Comparison of ENCODE assay signal across 10 cellular contexts in the genomic region with DNA sequence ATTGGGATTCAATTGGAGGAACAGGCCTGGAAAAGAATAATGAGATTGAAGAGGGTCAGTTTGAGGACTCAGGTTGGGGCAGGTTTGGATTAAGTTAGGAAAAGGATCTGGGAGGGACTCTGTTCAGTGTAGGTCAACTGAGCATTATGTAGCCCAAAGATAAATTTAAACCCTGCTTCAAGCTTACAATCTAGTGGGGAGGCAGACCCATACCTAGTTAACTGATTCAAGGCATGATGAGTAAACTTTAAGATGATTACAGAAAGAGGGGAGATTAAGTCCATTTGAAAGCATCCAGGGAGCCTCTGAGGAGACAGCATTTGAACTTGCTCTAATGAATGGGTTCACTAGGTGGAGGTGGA. TPM values are rescaled to one million over a fixed set of nuclear protein-coding genes. Genes with fewer than 3 reads are reported as not detected.
DNase-seq lines count a peak whose midpoint lies in the region; ATAC-seq and TF ChIP-seq lines count a peak whose summit lies in the region.
"Had no signal": no experiment of that assay in that cellular context is flagged by ENCODE, and none has a peak within 500 bp of the region (broad histone marks: within the 10 kb centered on the region; RNA-seq: fewer than 3 reads in every experiment).

No MANE protein-coding gene starts in this region.

- no peaks in the 10 kb centered on the region for H3K27me3 Mint-ChIP-seq in central memory CD8-positive, alpha-beta T cell

- H3K4me1 ChIP-seq in DOHH2 (ENCODE audit: control insufficient read depth, low read length) (peaks cover 75% of the 10 kb centered on the region), MM.1S (ENCODE audit: low read length) (peaks cover 32% of the 10 kb centered on the region), psoas muscle (peaks cover 22% of the 10 kb centered on the region)

- peaks cover 11% of the 10 kb centered on the region for H3F3A ChIP-seq in DOHH2 (ENCODE audit: control insufficient read depth, insufficient read depth)
- peaks cover 15% of the 10 kb centered on the region for H3F3A ChIP-seq in MM.1S (ENCODE audit: insufficient read depth, low read length)

- peaks cover 15% of the 10 kb centered on the region for H3K27me3 ChIP-seq in DOHH2 (ENCODE audit: control insufficient read depth, low read length)
- H3K27me3 ChIP-seq in MM.1S (replicated peaks; ENCODE audit: insufficient read depth, low read length): peaks cover 13% of the 10 kb centered on the region; the same call in 1 of the 2 replicates
- H3K27me3 ChIP-seq in psoas muscle (ENCODE audit: insufficient read depth in 3 of 3, low read length in 2 of 3): no peaks in the 10 kb centered on the region

- peak overlapping the region; percentile 64 for H3K4me3 ChIP-seq in DOHH2 (ENCODE audit: low read length)
- H3K4me3 ChIP-seq in MM.1S (ENCODE audit: low read length): 0 out of 2 replicates have a peak overlapping the region, but pooled peaks have one; percentile 6
- peak overlapping the region; percentile 13 for H3K4me3 ChIP-seq in psoas muscle

- H3K79me2 ChIP-seq in DOHH2 (ENCODE audit: control insufficient read depth, low read length) (no peaks in the 10 kb centered on the region), MM.1S (ENCODE audit: low read length) (no peaks in the 10 kb centered on the region)

- DNase-seq in MM.1S: no peak
- DNase-seq in central memory CD8-positive, alpha-beta T cell (ENCODE audit: low spot score in 2 of 2): no peak
- no peak for DNase-seq in psoas muscle
- DNase-seq in DMS 273 (lab: John Stamatoyannopoulos, UW; ENCODE audit: unreplicated experiment): no peak
- DNase-seq in C1 segment of cervical spinal cord (lab: John Stamatoyannopoulos, UW): no peak
- no peak for DNase-seq in midbrain (lab: John Stamatoyannopoulos, UW)
- DNase-seq: activated CD4-positive, alpha-beta T cell treated with anti-CD3 and anti-CD28 coated beads, Interleukin-2, amount 50 U/mL, for 4 hours had no signal

- no peaks in the 10 kb centered on the region for H4K20me1 ChIP-seq in DOHH2 (ENCODE audit: control insufficient read depth, insufficient read depth, low read depth, low read length)
- H4K20me1 ChIP-seq in MM.1S (ENCODE audit: insufficient read depth, low read length): peaks cover 10% of the 10 kb centered on the region; the same call in 1 of the 2 replicates

- peak overlapping the region; percentile 79 for H3K4me2 ChIP-seq in DOHH2 (ENCODE audit: low read length)
- H3K4me2 ChIP-seq in MM.1S (ENCODE audit: low read depth, low read length): peak overlapping the region; percentile 67

- no peaks in the 10 kb centered on the region for H3K9me3 Mint-ChIP-seq in central memory CD8-positive, alpha-beta T cell

- TF ChIP-seq CTCF in DOHH2 (IDR thresholded peaks at IDR 0.05; ENCODE audit: low read depth, low read length, poor library complexity, severe bottlenecking): no peak
- no peak for TF ChIP-seq CTCF in MM.1S (IDR thresholded peaks at IDR 0.05; ENCODE audit: low read length)
- TF ChIP-seq CTCF in psoas muscle (IDR thresholded peaks at IDR 0.05): no peak

- peak overlapping the region; percentile 84 for H3K4me3 Mint-ChIP-seq in central memory CD8-positive, alpha-beta T cell

- H3K27ac ChIP-seq in DOHH2 (ENCODE audit: low read depth, low read length) (peak overlapping the region; percentile 85), MM.1S (ENCODE audit: low read length) (no peak overlapping the region), psoas muscle (peak overlapping the region; percentile 58)

- H3K4me1 Mint-ChIP-seq in central memory CD8-positive, alpha-beta T cell: peaks cover 74% of the 10 kb centered on the region

- peaks cover 21% of the 10 kb centered on the region for H3K36me3 Mint-ChIP-seq in central memory CD8-positive, alpha-beta T cell (ENCODE audit: insufficient read depth)

- no peak overlapping the region for H2AFZ ChIP-seq in MM.1S (ENCODE audit: low read length)

- H3K9ac ChIP-seq in MM.1S (ENCODE audit: low read length): no peak overlapping the region

- ATAC-seq in central memory CD8-positive, alpha-beta T cell (replicated peaks; ENCODE audit: extremely low read depth, poor library complexity, severe bottlenecking): no peak
- ATAC-seq in psoas muscle (no peak), HG03457 (IDR thresholded peaks at IDR 0.05; ENCODE audit: unreplicated experiment) (no peak)

- H3K9me2 ChIP-seq in DOHH2 (replicated peaks; ENCODE audit: control insufficient read depth, low read length): no peaks in the 10 kb centered on the region
- no peaks in the 10 kb centered on the region for H3K9me2 ChIP-seq in MM.1S (replicated peaks; ENCODE audit: insufficient read depth, low read length)

- intact Hi-C loops in psoas muscle (cut with DNase I): no loop called here

- H3K9me3 ChIP-seq in DOHH2 (ENCODE audit: control insufficient read depth, insufficient read depth, low read length) (no peaks in the 10 kb centered on the region), MM.1S (replicated peaks; ENCODE audit: insufficient read depth, low read length) (no peaks in the 10 kb centered on the region), psoas muscle (no peaks in the 10 kb centered on the region)

- H3K27ac Mint-ChIP-seq in central memory CD8-positive, alpha-beta T cell (ENCODE audit: low read depth): peak overlapping the region; percentile 96

- H3K36me3 ChIP-seq in DOHH2 (ENCODE audit: control insufficient read depth, low read length) (peaks cover 27% of the 10 kb centered on the region), MM.1S (replicated peaks; ENCODE audit: insufficient read depth, low read length) (no peaks in the 10 kb centered on the region), psoas muscle (ENCODE audit: insufficient read depth in 1 of 2, low read depth in 1 of 2) (peaks cover 3 to 44% of the 10 kb centered on the region in 2 donors)

RNA-seq across cellular contexts. Expression of a gene that starts 11.4 kb away (rescaled TPM):
- not detected for total RNA-seq in psoas muscle
- polyA plus RNA-seq in psoas muscle: under 1 TPM in 2 of 3 donors, not detected in 1; 0.05 to 0.10 TPM
- total RNA-seq: renal cortical epithelial cell had no signal

RNA-seq across cellular contexts. Expression of a gene that starts 13.3 kb away (rescaled TPM):
- 10 to 100 TPM; 13.7 to 19.1 (median 15.4) TPM for total RNA-seq in psoas muscle
- 10 to 100 TPM; 20.8 to 29.3 (median 21.6) TPM for polyA plus RNA-seq in psoas muscle

RNA-seq across cellular contexts. Expression of a gene that starts 14.3 kb away (rescaled TPM):
- 1 to 10 TPM in 2 of 4 donors, under 1 TPM in 2; 0.66 to 2.8 (median 0.94) TPM for total RNA-seq in psoas muscle
- 1 to 10 TPM in 2 of 3 donors, under 1 TPM in 1; 0.95 to 4.7 (median 1.7) TPM for polyA plus RNA-seq in psoas muscle

RNA-seq across cellular contexts. Expression of a gene that starts 14.7 kb away (rescaled TPM):
- total RNA-seq in psoas muscle: under 1 TPM in 3 of 4 donors, not detected in 1; 0.34 to 0.81 (median 0.61) TPM
- polyA plus RNA-seq in psoas muscle: under 1 TPM in 2 of 3 donors, not detected in 1; 0.09 TPM

RNA-seq across cellular contexts. Expression of a gene that starts 18.9 kb away (rescaled TPM):
- 100 to 1,000 TPM; 141 to 186 (median 165) TPM for total RNA-seq in psoas muscle
- 100 to 1,000 TPM; 128 to 174 (median 134) TPM for polyA plus RNA-seq in psoas muscle

Comparison
In these comparisons a context has a peak if more than half of its experiments do, and no peak if none do; other contexts are left out.
1. H3K4me3 ChIP-seq: peak in every context shown above with its lines; median percentile 64 in DOHH2; 13 in psoas muscle; 6 in MM.1S.